ENCODE assay signal across 29 cellular contexts in genomic region chr12:67091678-67092077, GRCh38.
"Had no signal": no experiment of that assay in that cellular context is flagged by ENCODE, and none has a peak within 500 bp of the region (broad histone marks: within the 10 kb centered on the region; RNA-seq: fewer than 3 reads in every experiment).

No MANE protein-coding gene starts in this region.

- H3K4me3 ChIP-seq: adrenal gland, body of pancreas, coronary artery, dorsolateral prefrontal cortex, gastrocnemius medialis, heart left ventricle had no signal

- H3K27ac ChIP-seq: adrenal gland, body of pancreas, coronary artery, dorsolateral prefrontal cortex, gastrocnemius medialis, heart left ventricle, WERI-Rb-1 had no signal

- H3K4me1 ChIP-seq: gastrocnemius medialis had no signal

- ATAC-seq: activated CD4-positive, CD25-positive, alpha-beta regulatory T cell treated with anti-CD3 and anti-CD28 coated beads, Interleukin-2, amount 50 U/mL, for 24 hours; activated CD8-positive, alpha-beta T cell treated with anti-CD3 and anti-CD28 coated beads for 36 hours; activated naive CD8-positive, alpha-beta T cell treated with anti-CD3 and anti-CD28 coated beads, Interleukin-2, amount 50 U/mL, for 24 hours; gastrocnemius medialis; T-helper 17 cell had no signal

- DNase-seq: activated B cell treated with CpG ODN at 0.5 μM for 24 hours; activated CD4-positive, alpha-beta T cell treated with anti-CD3 and anti-CD28 coated beads for 48 hours; activated CD4-positive, alpha-beta T cell treated with anti-CD3 and anti-CD28 coated beads, Interleukin-2, amount 50 U/mL, for 1 hour; activated CD4-positive, alpha-beta T cell treated with anti-CD3 and anti-CD28 coated beads, Interleukin-2, amount 50 U/mL, for 48 hours; activated CD8-positive, alpha-beta memory T cell treated with anti-CD3 and anti-CD28 coated beads for 24 hours; activated CD8-positive, alpha-beta memory T cell treated with anti-CD3 and anti-CD28 coated beads, Interleukin-2, amount 50 U/mL, for 4 hours; activated CD8-positive, alpha-beta T cell treated with anti-CD3 and anti-CD28 coated beads for 36 hours; activated effector memory CD4-positive, alpha-beta T cell treated with anti-CD3 and anti-CD28 coated beads, Interleukin-2, amount 50 U/mL, for 16 hours; activated naive CD4-positive, alpha-beta T cell treated with anti-CD3 and anti-CD28 coated beads for 36 hours; activated naive CD8-positive, alpha-beta T cell treated with anti-CD3 and anti-CD28 coated beads for 36 hours; activated naive CD8-positive, alpha-beta T cell treated with anti-CD3 and anti-CD28 coated beads, Interleukin-2, amount 50 U/mL, for 24 hours; activated T-cell treated with anti-CD3 and anti-CD28 coated beads, Interleukin-2, amount 50 U/mL, for 1 hour; activated T-cell treated with anti-CD3 and anti-CD28 coated beads, Interleukin-2, amount 50 U/mL, for 48 hours; aorta; dorsolateral prefrontal cortex; effector memory CD4-positive, alpha-beta T cell; endodermal cell; foreskin fibroblast; gastrocnemius medialis; glutamatergic neuron; T-helper 1 cell; T-helper 17 cell; T1000; WERI-Rb-1 had no signal

- H3K36me3 ChIP-seq: adrenal gland, gastrocnemius medialis, heart left ventricle, WERI-Rb-1 had no signal

- H3K9me3 ChIP-seq: adrenal gland, body of pancreas, gastrocnemius medialis had no signal

- H3K27me3 ChIP-seq: body of pancreas, gastrocnemius medialis had no signal
